19 cellular contexts compared by ENCODE assay signal in genomic region chrX:10177004-10177396, GRCh38. TPM values are rescaled to one million over a fixed set of nuclear protein-coding genes. Genes with fewer than 3 reads are reported as not detected.
"Had no signal": no experiment of that assay in that cellular context is flagged by ENCODE, and none has a peak within 500 bp of the region (broad histone marks: within the 10 kb centered on the region; RNA-seq: fewer than 3 reads in every experiment).

No MANE protein-coding gene starts in this region.

- H3K27me3 Mint-ChIP-seq: type B pancreatic cell had no signal

- H3K36me3 ChIP-seq: colonic mucosa had no signal

- H3K27ac Mint-ChIP-seq: activated CD4-positive, alpha-beta memory T cell treated with anti-CD3 and anti-CD28 coated beads, Interleukin-2, amount 10 ng/mL, durations not matched to agents 7 days and 5 days; activated CD8-positive, alpha-beta memory T cell treated with anti-CD3 and anti-CD28 coated beads, Interleukin-2, amount 10 ng/mL, durations not matched to agents 7 days and 5 days; activated naive CD8-positive, alpha-beta T cell treated with anti-CD3 and anti-CD28 coated beads, Interleukin-2, amount 10 ng/mL, durations not matched to agents 7 days and 5 days; nephron progenitor cell; T-cell; type B pancreatic cell had no signal

- H3K36me3 Mint-ChIP-seq: activated CD8-positive, alpha-beta memory T cell treated with anti-CD3 and anti-CD28 coated beads, Interleukin-2, amount 10 ng/mL, durations not matched to agents 7 days and 5 days; activated naive CD8-positive, alpha-beta T cell treated with anti-CD3 and anti-CD28 coated beads, Interleukin-2, amount 10 ng/mL, durations not matched to agents 7 days and 5 days; mesothelial cell of epicardium; T-cell had no signal

- H3K4me3 Mint-ChIP-seq: activated CD4-positive, alpha-beta memory T cell treated with anti-CD3 and anti-CD28 coated beads, Interleukin-2, amount 10 ng/mL, durations not matched to agents 7 days and 5 days; activated CD8-positive, alpha-beta memory T cell treated with anti-CD3 and anti-CD28 coated beads, Interleukin-2, amount 10 ng/mL, durations not matched to agents 7 days and 5 days; mesothelial cell of epicardium; nephron progenitor cell; T-cell; type B pancreatic cell had no signal

- H3K4me1 ChIP-seq: colonic mucosa had no signal

- ATAC-seq: activated CD8-positive, alpha-beta memory T cell treated with anti-CD3 and anti-CD28 coated beads, Interleukin-2, amount 10 ng/mL, durations not matched to agents 7 days and 5 days; stimulated activated naive CD8-positive, alpha-beta T cell treated with anti-CD3 and anti-CD28 coated beads, Interleukin-15, Interleukin-2, amounts not matched to agents 100 U/mL and 50 U/mL, for 24 hours; T-cell had no signal

- H3K9me3 ChIP-seq: body of pancreas, colonic mucosa, testis had no signal

- H3K9me3 Mint-ChIP-seq: activated CD4-positive, alpha-beta memory T cell treated with anti-CD3 and anti-CD28 coated beads, Interleukin-2, amount 10 ng/mL, durations not matched to agents 7 days and 5 days; activated naive CD8-positive, alpha-beta T cell treated with anti-CD3 and anti-CD28 coated beads, Interleukin-2, amount 10 ng/mL, durations not matched to agents 7 days and 5 days; T-cell had no signal

- H3K27me3 ChIP-seq: body of pancreas, colonic mucosa, testis had no signal

- H3K4me1 Mint-ChIP-seq: T-cell had no signal

- DNase-seq: activated CD4-positive, alpha-beta memory T cell treated with anti-CD3 and anti-CD28 coated beads, Interleukin-2, amount 10 ng/mL, durations not matched to agents 7 days and 5 days; activated CD4-positive, alpha-beta T cell treated with anti-CD3 and anti-CD28 coated beads for 48 hours; activated CD4-positive, CD25-positive, alpha-beta regulatory T cell; activated CD8-positive, alpha-beta memory T cell treated with anti-CD3 and anti-CD28 coated beads, Interleukin-2, amount 10 ng/mL, durations not matched to agents 7 days and 5 days; activated naive CD4-positive, alpha-beta T cell treated with Interleukin-2 at 50 U/mL for 16 hours; activated naive CD8-positive, alpha-beta T cell treated with anti-CD3 and anti-CD28 coated beads, Interleukin-2, amount 10 ng/mL, durations not matched to agents 7 days and 5 days; central memory CD4-positive, alpha-beta T cell; colonic mucosa; effector CD4-positive, alpha-beta T cell; hippocampal formation; nephron progenitor cell; stimulated activated CD4-positive, alpha-beta T cell treated with anti-CD3 and anti-CD28 coated beads, Interleukin-2, amount 100 ng/mL, for 24 hours; stimulated activated naive CD8-positive, alpha-beta T cell treated with anti-CD3 and anti-CD28 coated beads, Interleukin-15, Interleukin-2, amounts not matched to agents 100 U/mL and 50 U/mL, for 24 hours; T-cell; testis had no signal

- H3K27ac ChIP-seq: colonic mucosa, testis had no signal

- H3K4me3 ChIP-seq: body of pancreas, colonic mucosa, lung, testis had no signal

RNA-seq across cellular contexts. Expression of gene CLCN4, which starts 20.2 kb away (rescaled TPM):
- total RNA-seq: activated CD4-positive, alpha-beta memory T cell treated with anti-CD3 and anti-CD28 coated beads, Interleukin-2, amount 10 ng/mL, durations not matched to agents 7 days and 5 days had no signal
